6 cellular contexts compared by ENCODE assay signal in genomic region chr6:111137489-111138093, GRCh38. TPM values are rescaled to one million over a fixed set of nuclear protein-coding genes. Genes with fewer than 3 reads are reported as not detected.
DNase-seq lines count a peak whose midpoint lies in the region; ATAC-seq, FAIRE-seq and TF ChIP-seq lines count a peak whose summit lies in the region.
"Not testable (repeated sequence)": the region's sequence is repeated elsewhere in the genome, so short reads cannot be mapped to it uniquely, and the experiment has no call there.
"Had no signal": no experiment of that assay in that cellular context is flagged by ENCODE, and none has a peak within 500 bp of the region (broad histone marks: within the 10 kb centered on the region; RNA-seq: fewer than 3 reads in every experiment).

No MANE protein-coding gene starts in this region.

- intact Hi-C loops in activated CD4-positive, alpha-beta T cell treated with anti-CD3 and anti-CD28 coated beads, Interleukin-2, amount 10 ng/mL, durations not matched to agents 24 days and 14 days (cut with micrococcal nuclease); K562 (cut with micrococcal nuclease): not testable (repeated sequence)

- H3K27me3 ChIP-seq in K562 (ENCODE audit: control insufficient read depth in 2 of 2, insufficient read depth in 2 of 2, low read length in 2 of 2) = not testable (repeated sequence)

- not testable (repeated sequence) for H3K9me1 ChIP-seq in K562 (ENCODE audit: control insufficient read depth, insufficient read depth, low read length)

- not testable (repeated sequence) for H3K27ac ChIP-seq in K562 (ENCODE audit: extremely low read depth, low read depth, low read length)

- H3K27me3 Mint-ChIP-seq in activated CD4-positive, alpha-beta T cell treated with anti-CD3 and anti-CD28 coated beads, Interleukin-2, amount 10 ng/mL, durations not matched to agents 24 days and 14 days = not testable (repeated sequence)

- H3K27ac Mint-ChIP-seq in activated CD4-positive, alpha-beta T cell treated with anti-CD3 and anti-CD28 coated beads, Interleukin-2, amount 10 ng/mL, durations not matched to agents 24 days and 14 days = not testable (repeated sequence)

- in situ Hi-C loops in K562 (cut with MboI) = not testable (repeated sequence)

- not testable (repeated sequence) for H3K4me3 Mint-ChIP-seq in activated CD4-positive, alpha-beta T cell treated with anti-CD3 and anti-CD28 coated beads, Interleukin-2, amount 10 ng/mL, durations not matched to agents 24 days and 14 days

- TF ChIP-seq CTCF in K562 (IDR thresholded peaks at IDR 0.05 in 2 of 3, conservative IDR thresholded peaks at IDR 0.05 in 1 of 3; ENCODE audit: insufficient read depth in 2 of 3, low read depth in 1 of 3, low read length in 3 of 3) = not testable (repeated sequence)

- not testable (repeated sequence) for H3K36me3 Mint-ChIP-seq in activated CD4-positive, alpha-beta T cell treated with anti-CD3 and anti-CD28 coated beads, Interleukin-2, amount 10 ng/mL, durations not matched to agents 24 days and 14 days (ENCODE audit: low read depth)

- H3K4me1 ChIP-seq in K562 (replicated peaks in 1 of 2; ENCODE audit: control insufficient read depth in 2 of 2, insufficient read depth in 2 of 2, low read length in 2 of 2) = not testable (repeated sequence)

- H3K9ac ChIP-seq in K562 (ENCODE audit: insufficient read depth in 1 of 2, low read depth in 2 of 2, low read length in 2 of 2) = not testable (repeated sequence)

- H3K79me2 ChIP-seq in K562 (ENCODE audit: control insufficient read depth, insufficient read depth, low read length) = not testable (repeated sequence)

- DNase-seq in GF-D8 (lab: John Stamatoyannopoulos, UW) (peak; percentile 86), superior temporal gyrus (ENCODE audit: extremely low spot score) (peak; percentile 2)
- peak; percentile 40 for DNase-seq in activated CD4-positive, alpha-beta T cell treated with anti-CD3 and anti-CD28 coated beads, Interleukin-2, amount 10 ng/mL, durations not matched to agents 24 days and 14 days
- DNase-seq in K562 (ENCODE audit: extremely low read depth in 1 of 4, low spot score in 3 of 4) = not testable (repeated sequence)

- H4K20me1 ChIP-seq in K562 (replicated peaks; ENCODE audit: control insufficient read depth, insufficient read depth, low read length) = not testable (repeated sequence)

- TF ChIP-seq EP300 in K562 (IDR thresholded peaks at IDR 0.05; ENCODE audit: low read length) = not testable (repeated sequence)

- H3K4me1 Mint-ChIP-seq in activated CD4-positive, alpha-beta T cell treated with anti-CD3 and anti-CD28 coated beads, Interleukin-2, amount 10 ng/mL, durations not matched to agents 24 days and 14 days = not testable (repeated sequence)

- not testable (repeated sequence) for H3K9me3 Mint-ChIP-seq in activated CD4-positive, alpha-beta T cell treated with anti-CD3 and anti-CD28 coated beads, Interleukin-2, amount 10 ng/mL, durations not matched to agents 24 days and 14 days

- H3K36me3 ChIP-seq in K562 (ENCODE audit: control insufficient read depth, insufficient read depth, low read length) = not testable (repeated sequence)

- ATAC-seq in K562 = not testable (repeated sequence)

- not testable (repeated sequence) for TF ChIP-seq RAD21 in K562 (CRISPR knock-in tag; conservative IDR thresholded peaks at IDR 0.05 in 1 of 2, IDR thresholded peaks at IDR 0.05 in 1 of 2)

- not testable (repeated sequence) for BruUV-seq in K562 (replicated peaks; lab: Mats Ljungman, UMichigan)

- not testable (repeated sequence) for H3K9me3 ChIP-seq in K562 (replicated peaks; ENCODE audit: control insufficient read depth, insufficient read depth, low read depth, low read length)

- CTCF ChIA-PET in K562 (lab: Yijun Ruan, JAX; ENCODE audit: low intra/inter-chr PET ratio) = not testable (repeated sequence)

- 14% methylated on average over 14 of the region's 14 CpGs for WGBS in K562 (ENCODE audit: insufficient coverage, low coverage, missing lambda C conversion rate)

- H2AFZ ChIP-seq in K562 (ENCODE audit: low read depth, low read length) = 0 out of 2 replicates have a peak overlapping the region, but pooled peaks have one; percentile 30

- not testable (repeated sequence) for H3K4me3 ChIP-seq in K562

- not testable (repeated sequence) for TF ChIP-seq POLR2A in K562 (conservative IDR thresholded peaks at IDR 0.05)

- not testable (repeated sequence) for FAIRE-seq in K562 (lab: Jason Lieb, UNC)

- POLR2A ChIA-PET in K562 (lab: Yijun Ruan, JAX) = interaction anchor here (1.2 kb wide), 1 partner anchor 16 kb away, joined by 3 read pairs; no protein-coding TSS in a partner anchor

- H3K4me2 ChIP-seq in K562 (ENCODE audit: insufficient read depth, low read length) = not testable (repeated sequence)

TF ChIP-seq in K562, 482 proteins besides CTCF, POLR2A, EP300 and RAD21:
- peak; percentile 83 for TF ChIP-seq ZNF316 (IDR thresholded peaks at IDR 0.05)
- peak; percentile 75 for TF ChIP-seq C11orf30 (IDR thresholded peaks at IDR 0.05; ENCODE audit: low read depth)
- 0 out of 2 replicates have a peak, but pooled peaks have one; percentile 17 for TF ChIP-seq MAFF (IDR thresholded peaks at IDR 0.05; ENCODE audit: low read length)
- peak; percentile 73 for TF ChIP-seq MAFG (tag; conservative IDR thresholded peaks at IDR 0.05)
TF ChIP-seq in K562: peak in this region for 4; not testable (repeated sequence) for 478.

RNA-seq across cellular contexts. Expression of gene SLC16A10, which starts 50.3 kb away (rescaled TPM):
- total RNA-seq in activated CD4-positive, alpha-beta T cell treated with anti-CD3 and anti-CD28 coated beads, Interleukin-2, amount 10 ng/mL, durations not matched to agents 24 days and 14 days = 4.2 and 5.1 TPM in 2 replicates
- 0.81 and 1.3 TPM in 2 replicates for total RNA-seq in K562 (2011; cell fraction: chromatin; rRNA removed; ENCODE audit: low replicate concordance)
- 0.33 and 1.4 TPM in 2 replicates for total RNA-seq in K562 (2011; cell fraction: nucleolus; rRNA removed)
- total RNA-seq in K562 (2011; cell fraction: nucleoplasm; rRNA removed) = 0.38 and 2.0 TPM in 2 replicates
- not detected in 2 replicates for total RNA-seq in K562 (2014; rRNA removed)
- 0.07 and 0.26 TPM in 2 replicates for total RNA-seq in K562 (2014; rRNA removed; fragmentation: Illumina TruSeq; extraction: Trizol)
- not detected in 2 replicates for total RNA-seq in K562 (2015; rRNA removed; fragmentation: Illumina TruSeq; extraction: Trizol)
- total RNA-seq in K562 (2021) = 0.02 and 0.34 TPM in 2 replicates
- 0.07 and 0.54 TPM in 2 replicates for polyA plus RNA-seq in K562 (2011; rRNA removed)
- 0.40 TPM in 1 of 2 replicates, not detected in the other for polyA plus RNA-seq in K562 (2011; cell fraction: cytosol; rRNA removed)
- 0.21 and 0.40 TPM in 2 replicates for polyA plus RNA-seq in K562 (2011; cell fraction: nucleus; rRNA removed)
- polyA plus RNA-seq in K562 (2012) = 0.03 and 0.08 TPM in 2 replicates
- polyA plus RNA-seq in K562 (2014; fragmentation: Illumina TruSeq; extraction: Trizol) = 0.21 and 0.25 TPM in 2 replicates
- not detected for polyA plus RNA-seq in K562 (2014; fragmentation: Nextera tagmentation; extraction: Ambion mirVana)
- 0.24 TPM in 1 of 2 replicates, not detected in the other for polyA plus RNA-seq in K562 (2014; rRNA removed)
- 1.3 TPM in 1 of 2 replicates, not detected in the other for polyA minus RNA-seq in K562 (2011; rRNA and poly(A)+ RNA removed)
- polyA minus RNA-seq in K562 (2011; cell fraction: cytosol; rRNA and poly(A)+ RNA removed) = not detected in 2 replicates
- not detected in 2 replicates for polyA minus RNA-seq in K562 (2011; cell fraction: nucleus; rRNA and poly(A)+ RNA removed)
- polyA plus RNA-seq: AG04450, BJ had no signal
